32 cellular contexts compared by ENCODE assay signal in genomic region chr5:174008922-174009321, GRCh38. TPM values are rescaled to one million over a fixed set of nuclear protein-coding genes. Genes with fewer than 3 reads are reported as not detected.
"Had no signal": no experiment of that assay in that cellular context is flagged by ENCODE, and none has a peak within 500 bp of the region (broad histone marks: within the 10 kb centered on the region; RNA-seq: fewer than 3 reads in every experiment).

No MANE protein-coding gene starts in this region.

- H3K9ac ChIP-seq: neural progenitor cell, parathyroid adenoma had no signal

- ATAC-seq: natural killer cell; psoas muscle; right cardiac atrium; sciatic nerve; stimulated activated memory B cell treated with anti-CD40 and anti-IgM and Interleukin-4, amounts not matched to agents 10 μg/mL and 1 μg/mL and 100 μg/mL, for 72 hours; stimulated activated naive CD8-positive, alpha-beta T cell treated with anti-CD3 and anti-CD28 coated beads, Interleukin-15, amount 100 ng/mL, for 72 hours; stimulated activated naive CD8-positive, alpha-beta T cell treated with anti-CD3 and anti-CD28 coated beads, Interleukin-15, Interleukin-2, amounts not matched to agents 100 U/mL and 50 U/mL, for 24 hours; upper lobe of right lung had no signal

- H3K27me3 ChIP-seq: neural progenitor cell, ovary, testis, tibial artery, transverse colon, upper lobe of right lung, uterus had no signal

- H3K4me1 ChIP-seq: neural progenitor cell, parathyroid adenoma, psoas muscle, spleen, suprapubic skin, testis, tibial artery, transverse colon, upper lobe of right lung, uterus had no signal

- H3K4me3 ChIP-seq: neural progenitor cell, ovary, psoas muscle, skin epidermis, smooth muscle cell, spleen, suprapubic skin, testis, tibial artery, transverse colon, upper lobe of right lung, uterus had no signal

- DNase-seq: natural killer cell; occipital lobe; ovary; posterior cingulate gyrus; psoas muscle; right cardiac atrium; spleen; stimulated activated CD4-positive, alpha-beta T cell treated with anti-CD3 and anti-CD28 coated beads, Interleukin-12 subunit alpha, Interleukin-12 subunit beta, amount 100 ng/mL, for 4 hours; stimulated activated CD4-positive, alpha-beta T cell treated with anti-CD3 and anti-CD28 coated beads, Interleukin-1b, Interleukin-23, amount 100 ng/mL, for 48 hours; stimulated activated CD4-positive, alpha-beta T cell treated with anti-CD3 and anti-CD28 coated beads, Interleukin-4, amount 100 ng/mL, for 1 hour; stimulated activated CD4-positive, alpha-beta T cell treated with anti-CD3 and anti-CD28 coated beads, Interleukin-4, amount 100 ng/mL, for 4 hours; stimulated activated CD8-positive, alpha-beta memory T cell treated with anti-CD3 and anti-CD28 coated beads, Interleukin-4, amount 100 ng/mL, for 48 hours; stimulated activated naive CD4-positive, alpha-beta T cell; stimulated activated naive CD8-positive, alpha-beta T cell treated with anti-CD3 and anti-CD28 coated beads, Interleukin-15, amount 100 ng/mL, for 72 hours; stimulated activated naive CD8-positive, alpha-beta T cell treated with anti-CD3 and anti-CD28 coated beads, Interleukin-15, Interleukin-2, amounts not matched to agents 100 U/mL and 50 U/mL, for 24 hours; substantia nigra; testis; tibial artery; transverse colon; upper lobe of right lung; uterus had no signal

- H3K36me3 ChIP-seq: neural progenitor cell, ovary, spleen, suprapubic skin, tibial artery, transverse colon, upper lobe of right lung, uterus had no signal

- H3K4me2 ChIP-seq: neural progenitor cell, smooth muscle cell had no signal

- H3K27ac ChIP-seq: neural progenitor cell, ovary, parathyroid adenoma, psoas muscle, skin epidermis, spleen, suprapubic skin, testis, tibial artery, transverse colon, upper lobe of right lung, uterus had no signal

- H3K9me3 ChIP-seq: ovary, psoas muscle, spleen, suprapubic skin, testis, tibial artery, transverse colon, upper lobe of right lung, uterus had no signal

- H2AFZ ChIP-seq: neural progenitor cell, parathyroid adenoma had no signal

- H3K79me2 ChIP-seq: parathyroid adenoma had no signal

RNA-seq across cellular contexts. Expression of gene C5orf47, which starts 20.0 kb away (rescaled TPM):
- total RNA-seq: natural killer cell, osteoblast, ovary, progenitor cell of endocrine pancreas, renal cortical epithelial cell, sciatic nerve, smooth muscle cell, suprapubic skin, transverse colon, upper lobe of right lung, urinary bladder had no signal
- polyA plus RNA-seq: smooth muscle cell, spleen, urinary bladder had no signal

RNA-seq across cellular contexts. Expression of gene NSG2, which starts 36.6 kb away (rescaled TPM):
- total RNA-seq: natural killer cell, osteoblast, ovary, sciatic nerve, suprapubic skin, upper lobe of right lung had no signal
- polyA plus RNA-seq: ovary, smooth muscle cell, spleen had no signal
